In the genomic region with DNA sequence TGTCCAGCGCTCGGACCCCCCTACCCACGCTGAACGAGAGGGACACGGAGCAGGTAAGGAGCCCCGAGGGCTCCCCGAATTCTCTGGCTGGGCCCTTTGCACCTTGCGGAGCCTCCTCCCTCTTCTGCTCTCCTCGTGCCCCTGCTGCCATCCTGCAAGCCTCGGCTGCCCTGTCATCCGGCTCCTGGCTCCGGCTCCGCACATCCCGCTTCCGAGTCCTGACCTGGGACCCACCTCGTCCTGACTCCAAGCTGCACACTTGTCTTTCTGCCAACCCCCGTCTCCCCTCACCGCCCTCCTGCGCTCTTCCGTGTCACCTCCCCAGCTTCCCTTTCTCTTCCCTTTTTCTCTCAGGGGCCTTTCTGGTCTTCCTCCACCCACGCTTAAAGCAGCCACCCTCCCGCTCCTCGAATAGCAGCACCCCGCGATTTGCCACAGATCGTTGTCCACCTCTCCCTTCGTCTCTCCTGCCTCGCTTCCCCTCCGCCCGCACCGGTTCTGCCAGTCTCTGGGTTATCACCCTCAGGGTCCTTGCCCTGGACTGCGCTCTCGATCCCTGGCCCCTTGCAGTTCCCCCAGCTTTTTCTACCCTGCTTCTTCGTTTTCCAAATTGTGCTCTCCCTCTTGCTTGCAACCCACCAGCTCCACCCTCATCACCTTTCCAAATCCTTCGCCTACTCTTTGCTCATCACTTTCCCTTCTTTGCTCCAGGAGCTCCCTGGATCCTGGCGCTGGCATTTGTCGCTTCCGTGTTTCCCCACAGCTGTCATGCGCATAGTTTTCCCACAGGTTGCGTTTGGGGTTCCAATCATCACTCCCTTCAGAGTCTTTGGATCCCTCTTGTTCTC, we compare ENCODE assay signal across 1 cellular context.
A peak's percentile ranks its signal among the peaks of the same experiment; 100 is the strongest.
TF ChIP-seq lines count a peak whose summit lies in the region.

No MANE protein-coding gene starts in this region.

TF ChIP-seq in WTC11, 78 proteins besides CTCF, POLR2A, EP300 and RAD21 (continued from another document):
- TF ChIP-seq, protein P1, sequence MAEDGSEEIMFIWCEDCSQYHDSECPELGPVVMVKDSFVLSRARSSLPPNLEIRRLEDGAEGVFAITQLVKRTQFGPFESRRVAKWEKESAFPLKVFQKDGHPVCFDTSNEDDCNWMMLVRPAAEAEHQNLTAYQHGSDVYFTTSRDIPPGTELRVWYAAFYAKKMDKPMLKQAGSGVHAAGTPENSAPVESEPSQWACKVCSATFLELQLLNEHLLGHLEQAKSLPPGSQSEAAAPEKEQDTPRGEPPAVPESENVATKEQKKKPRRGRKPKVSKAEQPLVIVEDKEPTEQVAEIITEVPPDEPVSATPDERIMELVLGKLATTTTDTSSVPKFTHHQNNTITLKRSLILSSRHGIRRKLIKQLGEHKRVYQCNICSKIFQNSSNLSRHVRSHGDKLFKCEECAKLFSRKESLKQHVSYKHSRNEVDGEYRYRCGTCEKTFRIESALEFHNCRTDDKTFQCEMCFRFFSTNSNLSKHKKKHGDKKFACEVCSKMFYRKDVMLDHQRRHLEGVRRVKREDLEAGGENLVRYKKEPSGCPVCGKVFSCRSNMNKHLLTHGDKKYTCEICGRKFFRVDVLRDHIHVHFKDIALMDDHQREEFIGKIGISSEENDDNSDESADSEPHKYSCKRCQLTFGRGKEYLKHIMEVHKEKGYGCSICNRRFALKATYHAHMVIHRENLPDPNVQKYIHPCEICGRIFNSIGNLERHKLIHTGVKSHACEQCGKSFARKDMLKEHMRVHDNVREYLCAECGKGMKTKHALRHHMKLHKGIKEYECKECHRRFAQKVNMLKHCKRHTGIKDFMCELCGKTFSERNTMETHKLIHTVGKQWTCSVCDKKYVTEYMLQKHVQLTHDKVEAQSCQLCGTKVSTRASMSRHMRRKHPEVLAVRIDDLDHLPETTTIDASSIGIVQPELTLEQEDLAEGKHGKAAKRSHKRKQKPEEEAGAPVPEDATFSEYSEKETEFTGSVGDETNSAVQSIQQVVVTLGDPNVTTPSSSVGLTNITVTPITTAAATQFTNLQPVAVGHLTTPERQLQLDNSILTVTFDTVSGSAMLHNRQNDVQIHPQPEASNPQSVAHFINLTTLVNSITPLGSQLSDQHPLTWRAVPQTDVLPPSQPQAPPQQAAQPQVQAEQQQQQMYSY (CRISPR knock-in tag; IDR thresholded peaks at IDR 0.05) = 0 out of 2 replicates have a peak, but pooled peaks have one; percentile 30
